Comparison of ENCODE assay signal across 8 cellular contexts in the genomic region with DNA sequence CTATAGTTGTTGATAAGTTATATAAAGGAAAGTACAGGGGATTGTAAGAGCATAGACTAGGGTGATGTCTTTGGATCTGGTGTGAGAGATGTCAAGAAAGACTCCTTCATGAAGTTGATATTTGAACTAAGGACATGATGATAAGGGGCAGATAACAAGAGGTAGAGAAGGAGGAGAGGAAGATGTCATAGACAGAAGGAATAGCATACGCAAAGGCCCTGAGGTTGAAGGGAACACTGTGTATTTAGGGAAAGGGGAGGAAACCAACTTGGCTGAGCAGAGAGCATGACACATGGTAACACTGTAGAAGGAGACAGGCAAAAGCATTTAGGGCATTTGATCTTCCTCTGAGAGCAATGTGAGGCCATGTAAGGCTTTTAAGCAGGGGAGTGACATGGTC.
"Had no signal": no experiment of that assay in that cellular context is flagged by ENCODE, and none has a peak within 500 bp of the region (broad histone marks: within the 10 kb centered on the region; RNA-seq: fewer than 3 reads in every experiment).

No MANE protein-coding gene starts in this region.

- H3K36me3 ChIP-seq: HAP-1 had no signal

- H3K4me3 Mint-ChIP-seq: GM23338, IgD-negative memory B cell had no signal

- H3K27ac ChIP-seq: HL-60 had no signal

- H3K9me3 Mint-ChIP-seq: GM23338, IgD-negative memory B cell had no signal

- H2AFZ ChIP-seq: GM23338 had no signal

- DNase-seq: H7, KBM-7 had no signal

- H3K4me1 Mint-ChIP-seq: IgD-negative memory B cell had no signal

- H3K27ac Mint-ChIP-seq: GM23338, IgD-negative memory B cell had no signal

- H3K36me3 Mint-ChIP-seq: IgD-negative memory B cell had no signal

- H3K4me2 ChIP-seq: GM23338 had no signal

- H3K4me1 ChIP-seq: HAP-1 had no signal

- H3K4me3 ChIP-seq: GM23338, HAP-1 had no signal

- FAIRE-seq: HepG2 had no signal

- ATAC-seq: GM23338, HCT116, HepG2 had no signal

- H3K27me3 Mint-ChIP-seq: IgD-negative memory B cell had no signal

- H3K9me3 ChIP-seq: HAP-1 had no signal
